In genomic region chr7:151758994-151759540, GRCh38 we compare ENCODE assay signal across 15 cellular contexts.
A peak's percentile ranks its signal among the peaks of the same experiment; 100 is the strongest.
DNase-seq lines count a peak whose midpoint lies in the region; ATAC-seq and TF ChIP-seq lines count a peak whose summit lies in the region.
"Had no signal": no experiment of that assay in that cellular context is flagged by ENCODE, and none has a peak within 500 bp of the region (broad histone marks: within the 10 kb centered on the region; RNA-seq: fewer than 3 reads in every experiment).

No MANE protein-coding gene starts in this region.

- POLR2A ChIA-PET in CD4-positive, alpha-beta memory T cell (lab: Charles Lee; ENCODE audit: partially characterized antibody), result interaction anchor here (2.2 kb wide), 1 partner anchor 126 kb away, joined by 6 read pairs; no protein-coding TSS in a partner anchor
- POLR2A ChIA-PET in WTC11 (lab: Charles Lee), result no interaction called here
- POLR2A ChIA-PET in naive thymus-derived CD4-positive, alpha-beta T cell (lab: Charles Lee), result interaction anchor here (1.0 to 1.6 kb wide), 2 partner anchors 9 to 127 kb away, joined by 4 read pairs; no protein-coding TSS in a partner anchor

- H3K9me3 Mint-ChIP-seq in CD4-positive, alpha-beta memory T cell, result no peaks in the 10 kb centered on the region
- H3K9me3 Mint-ChIP-seq in WTC11, result no peaks in the 10 kb centered on the region
- H3K9me3 Mint-ChIP-seq in naive thymus-derived CD4-positive, alpha-beta T cell, result no peaks in the 10 kb centered on the region
- H3K9me3 Mint-ChIP-seq: activated CD4-positive, alpha-beta memory T cell treated with anti-CD3 and anti-CD28 coated beads, Interleukin-2, amount 10 ng/mL, durations not matched to agents 7 days and 5 days; mesothelial cell of epicardium; naive B cell had no signal

- peaks cover 0 to 2% of the 10 kb centered on the region in 2 donors for H3K36me3 Mint-ChIP-seq in CD4-positive, alpha-beta memory T cell
- H3K36me3 Mint-ChIP-seq in WTC11, result no peaks in the 10 kb centered on the region
- peaks cover 0 to 9% (median 0%) of the 10 kb centered on the region in 5 donors for H3K36me3 Mint-ChIP-seq in naive thymus-derived CD4-positive, alpha-beta T cell
- H3K36me3 Mint-ChIP-seq: mesothelial cell of epicardium had no signal

- intact Hi-C loops in CD4-positive, alpha-beta memory T cell (cut with micrococcal nuclease), result loop anchor here (1.0 to 5.0 kb wide), 5 partner anchors 133 to 442 kb away; partner anchors contain the start of gene RHEB
- intact Hi-C loops in naive thymus-derived CD4-positive, alpha-beta T cell (cut with micrococcal nuclease), result loop anchor here (1.0 to 5.0 kb wide), 10 partner anchors 10 to 444 kb away; no protein-coding TSS in a partner anchor

- H3K4me3 ChIP-seq in CD4-positive, alpha-beta memory T cell (ENCODE audit: low read length in 2 of 2), result no peak overlapping the region
- H3K4me3 ChIP-seq in naive thymus-derived CD4-positive, alpha-beta T cell (ENCODE audit: low read length), result no peak overlapping the region
- H3K4me3 ChIP-seq: SJSA1, testis, uterus had no signal

- H3K27me3 Mint-ChIP-seq in CD4-positive, alpha-beta memory T cell, result no peaks in the 10 kb centered on the region
- peaks cover 8% of the 10 kb centered on the region for H3K27me3 Mint-ChIP-seq in WTC11 (ENCODE audit: low read depth)
- H3K27me3 Mint-ChIP-seq in naive thymus-derived CD4-positive, alpha-beta T cell, result no peaks in the 10 kb centered on the region
- H3K27me3 Mint-ChIP-seq: activated CD4-positive, alpha-beta memory T cell treated with anti-CD3 and anti-CD28 coated beads, Interleukin-2, amount 10 ng/mL, durations not matched to agents 7 days and 5 days; naive B cell had no signal

- no peaks in the 10 kb centered on the region for H3K27me3 ChIP-seq in CD4-positive, alpha-beta memory T cell (ENCODE audit: insufficient read depth, low read length)
- no peaks in the 10 kb centered on the region for H3K27me3 ChIP-seq in naive thymus-derived CD4-positive, alpha-beta T cell (ENCODE audit: control insufficient read depth in 2 of 2, insufficient read depth in 2 of 2, low read length in 2 of 2)
- H3K27me3 ChIP-seq: SJSA1, testis, uterus had no signal

- H3K9me3 ChIP-seq in CD4-positive, alpha-beta memory T cell (ENCODE audit: control insufficient read depth in 1 of 2, low read length in 2 of 2), result no peaks in the 10 kb centered on the region
- no peaks in the 10 kb centered on the region for H3K9me3 ChIP-seq in naive thymus-derived CD4-positive, alpha-beta T cell (ENCODE audit: control insufficient read depth in 2 of 3, low read length in 3 of 3)
- H3K9me3 ChIP-seq: SJSA1, testis, uterus had no signal

- no peak for TF ChIP-seq CTCF in WTC11 (IDR thresholded peaks at IDR 0.05)

- H3K4me1 ChIP-seq in CD4-positive, alpha-beta memory T cell (ENCODE audit: insufficient read depth, low read length), result peaks cover 19% of the 10 kb centered on the region
- H3K4me1 ChIP-seq in naive thymus-derived CD4-positive, alpha-beta T cell (ENCODE audit: control insufficient read depth in 2 of 2, insufficient read depth in 2 of 2, low read length in 2 of 2), result peaks cover 12 to 22% of the 10 kb centered on the region in 2 donors
- H3K4me1 ChIP-seq: uterus had no signal

- CTCF ChIA-PET in CD4-positive, alpha-beta memory T cell (lab: Charles Lee; ENCODE audit: partially characterized antibody), result interaction anchor here (0.9 to 6.2 kb wide), 15 partner anchors 10 to 444 kb away, joined by 3 to 45 read pairs (median 4); no protein-coding TSS in a partner anchor
- CTCF ChIA-PET in WTC11 (lab: Charles Lee), result interaction anchor here (0.8 to 5.7 kb wide), 36 partner anchors 8 to 349 kb away, joined by 3 to 35 read pairs (median 5); partner anchors contain the start of genes RHEB and WDR86
- CTCF ChIA-PET in naive thymus-derived CD4-positive, alpha-beta T cell (lab: Charles Lee), result interaction anchor here (0.6 to 1.9 kb wide), 8 partner anchors 10 to 136 kb away, joined by 3 to 10 read pairs (median 3); no protein-coding TSS in a partner anchor

- no peak overlapping the region for H3K27ac ChIP-seq in CD4-positive, alpha-beta memory T cell (ENCODE audit: low read depth, low read length)
- no peak overlapping the region for H3K27ac ChIP-seq in naive thymus-derived CD4-positive, alpha-beta T cell (ENCODE audit: low read depth, low read length)
- H3K27ac ChIP-seq: testis had no signal

- ATAC-seq in GM18502 (IDR thresholded peaks at IDR 0.05; ENCODE audit: poor library complexity, unreplicated experiment) (peak; percentile 8), WTC11 (no peak), HG03159 (IDR thresholded peaks at IDR 0.05; ENCODE audit: unreplicated experiment) (no peak), GM21515 (IDR thresholded peaks at IDR 0.05; ENCODE audit: unreplicated experiment) (no peak)
- ATAC-seq in naive thymus-derived CD4-positive, alpha-beta T cell, result no peak

- peak overlapping the region in 4 of 7 donors; percentile 41 to 75 (median 48) for H3K27ac Mint-ChIP-seq in CD4-positive, alpha-beta memory T cell
- 0 out of 2 replicates have a peak overlapping the region, but pooled peaks have one; percentile 12 for H3K27ac Mint-ChIP-seq in WTC11
- H3K27ac Mint-ChIP-seq in naive thymus-derived CD4-positive, alpha-beta T cell, result peak overlapping the region in 5 of 9 donors; percentile 8 to 83 (median 41)
- H3K27ac Mint-ChIP-seq: activated CD4-positive, alpha-beta memory T cell treated with anti-CD3 and anti-CD28 coated beads, Interleukin-2, amount 10 ng/mL, durations not matched to agents 7 days and 5 days; mesothelial cell of epicardium had no signal

- H3K4me3 Mint-ChIP-seq in CD4-positive, alpha-beta memory T cell, result no peak overlapping the region
- no peak overlapping the region for H3K4me3 Mint-ChIP-seq in WTC11
- H3K4me3 Mint-ChIP-seq in naive thymus-derived CD4-positive, alpha-beta T cell, result no peak overlapping the region
- H3K4me3 Mint-ChIP-seq: activated CD4-positive, alpha-beta memory T cell treated with anti-CD3 and anti-CD28 coated beads, Interleukin-2, amount 10 ng/mL, durations not matched to agents 7 days and 5 days; mesothelial cell of epicardium; naive B cell had no signal

- DNase-seq in CD4-positive, alpha-beta memory T cell, result peak in 1 of 5 donors; percentile 6
- DNase-seq in WTC11 (ENCODE audit: low spot score) (no peak), NCI-H1105 (lab: John Stamatoyannopoulos, UW) (no peak)
- no peak for DNase-seq in naive thymus-derived CD4-positive, alpha-beta T cell
- DNase-seq: activated gamma-delta T cell, kidney had no signal

- no peaks in the 10 kb centered on the region for H3K36me3 ChIP-seq in CD4-positive, alpha-beta memory T cell (ENCODE audit: insufficient read depth, low read length)
- no peaks in the 10 kb centered on the region for H3K36me3 ChIP-seq in naive thymus-derived CD4-positive, alpha-beta T cell (ENCODE audit: control insufficient read depth in 2 of 3, insufficient read depth in 3 of 3, low read length in 3 of 3)
- H3K36me3 ChIP-seq: SJSA1, uterus had no signal

- H3K4me1 Mint-ChIP-seq in CD4-positive, alpha-beta memory T cell, result peaks cover 9 to 37% (median 29%) of the 10 kb centered on the region in 4 donors
- H3K4me1 Mint-ChIP-seq in WTC11, result peaks cover 38% of the 10 kb centered on the region
- H3K4me1 Mint-ChIP-seq in naive thymus-derived CD4-positive, alpha-beta T cell, result peaks cover 17 to 56% (median 33%) of the 10 kb centered on the region in 7 donors

TF ChIP-seq in WTC11, 78 proteins besides CTCF, POLR2A, EP300 and RAD21 (continues in another document):
- TF ChIP-seq FOXJ3 (CRISPR knock-in tag; IDR thresholded peaks at IDR 0.05; ENCODE audit: borderline replicate concordance) (no peak), ELF4 (CRISPR knock-in tag; IDR thresholded peaks at IDR 0.05; ENCODE audit: low read depth) (no peak), NR2C2 (CRISPR knock-in tag; IDR thresholded peaks at IDR 0.05) (no peak), NFATC4 (CRISPR knock-in tag; IDR thresholded peaks at IDR 0.05) (no peak), ZNF281 (CRISPR knock-in tag; IDR thresholded peaks at IDR 0.05) (no peak), MAX (CRISPR knock-in tag; IDR thresholded peaks at IDR 0.05) (no peak), TP53 (CRISPR knock-in tag; IDR thresholded peaks at IDR 0.05) (no peak), CBFB (CRISPR knock-in tag; IDR thresholded peaks at IDR 0.05; ENCODE audit: low read depth) (no peak), NFE2L1 (CRISPR knock-in tag; IDR thresholded peaks at IDR 0.05) (no peak)
